ENCODE assay signal across 8 cellular contexts in genomic region chr5:31639488-31640011, GRCh38. TPM values are rescaled to one million over a fixed set of nuclear protein-coding genes. Genes with fewer than 3 reads are reported as not detected.
DNase-seq lines count a peak whose midpoint lies in the region; ATAC-seq lines count a peak whose summit lies in the region.

No MANE protein-coding gene starts in this region.

- H3K4me3 ChIP-seq in iPS-15b (ENCODE audit: low read depth, low read length) (peak overlapping the region; percentile 74), subcutaneous abdominal adipose tissue (ENCODE audit: low read depth in 1 of 5, low read length in 5 of 5) (peak overlapping the region; percentile 53 to 76 (median 72))

- H3K27me3 Mint-ChIP-seq in activated T-cell treated with anti-CD3 and anti-CD28 coated beads, Interleukin-2, amount 50 U/mL, for 4 hours (ENCODE audit: low read depth), result peaks cover 25% of the 10 kb centered on the region

- no peak overlapping the region for H3K9ac ChIP-seq in iPS-15b (ENCODE audit: low read depth, low read length)
- H3K9ac ChIP-seq in subcutaneous abdominal adipose tissue (ENCODE audit: low read length in 5 of 5), result peak overlapping the region in 1 of 5 donors; percentile 30

- H3K27ac ChIP-seq in subcutaneous abdominal adipose tissue (ENCODE audit: low read depth, low read length), result no peak overlapping the region

- ATAC-seq in activated T-cell treated with anti-CD3 and anti-CD28 coated beads, Interleukin-2, amount 50 U/mL, for 4 hours, result peak; percentile 5 to 11
- no peak for ATAC-seq in HG03108 (IDR thresholded peaks at IDR 0.05; ENCODE audit: unreplicated experiment)
- ATAC-seq in HG02763 (IDR thresholded peaks at IDR 0.05; ENCODE audit: unreplicated experiment), result no peak

- peaks cover 9% of the 10 kb centered on the region for H3K4me1 ChIP-seq in iPS-15b (ENCODE audit: control insufficient read depth, insufficient read depth, low read length)
- peaks cover 2 to 17% (median 11%) of the 10 kb centered on the region in 5 donors for H3K4me1 ChIP-seq in subcutaneous abdominal adipose tissue (ENCODE audit: control insufficient read depth in 5 of 5, insufficient read depth in 5 of 5, low read length in 5 of 5)

- H3K9me3 Mint-ChIP-seq in activated T-cell treated with anti-CD3 and anti-CD28 coated beads, Interleukin-2, amount 50 U/mL, for 4 hours, result no peaks in the 10 kb centered on the region

- H3K9me3 ChIP-seq in iPS-15b (ENCODE audit: control insufficient read depth, insufficient read depth, low read length), result no peaks in the 10 kb centered on the region
- no peaks in the 10 kb centered on the region for H3K9me3 ChIP-seq in subcutaneous abdominal adipose tissue (ENCODE audit: control insufficient read depth in 5 of 5, low read length in 5 of 5)

- peaks cover 11% of the 10 kb centered on the region for H3K4me1 Mint-ChIP-seq in activated T-cell treated with anti-CD3 and anti-CD28 coated beads, Interleukin-2, amount 50 U/mL, for 4 hours (ENCODE audit: low read depth)

- DNase-seq in activated T-cell treated with anti-CD3 and anti-CD28 coated beads, Interleukin-2, amount 50 U/mL, for 4 hours, result peak; percentile 6
- DNase-seq in activated T-cell treated with anti-CD3 and anti-CD28 coated beads, Interleukin-2, amount 50 U/mL, for 1 hour, result no peak
- peak; percentile 20 for DNase-seq in activated CD8-positive, alpha-beta memory T cell treated with anti-CD3 and anti-CD28 coated beads, Interleukin-2, amount 50 U/mL, for 4 hours
- DNase-seq in H4 (ENCODE audit: low spot score), result no peak

- H3K4me3 Mint-ChIP-seq in activated T-cell treated with anti-CD3 and anti-CD28 coated beads, Interleukin-2, amount 50 U/mL, for 4 hours, result peak overlapping the region; percentile 68

- H3K36me3 ChIP-seq in iPS-15b (ENCODE audit: control insufficient read depth, insufficient read depth, low read length), result no peaks in the 10 kb centered on the region
- H3K36me3 ChIP-seq in subcutaneous abdominal adipose tissue (ENCODE audit: control insufficient read depth in 5 of 5, insufficient read depth in 5 of 5, low read length in 5 of 5), result no peaks in the 10 kb centered on the region

- H3K36me3 Mint-ChIP-seq in activated T-cell treated with anti-CD3 and anti-CD28 coated beads, Interleukin-2, amount 50 U/mL, for 4 hours (ENCODE audit: insufficient read depth), result no peaks in the 10 kb centered on the region

- H3K27me3 ChIP-seq in iPS-15b (ENCODE audit: control insufficient read depth, insufficient read depth, low read length) (peaks cover 18% of the 10 kb centered on the region), subcutaneous abdominal adipose tissue (ENCODE audit: control insufficient read depth in 5 of 5, insufficient read depth in 4 of 5, low read length in 5 of 5) (peaks cover 0 to 8% (median 0%) of the 10 kb centered on the region in 5 donors)

RNA-seq across cellular contexts. Expression of gene PDZD2, which starts 0.6 kb away (rescaled TPM):
- under 1 TPM; 0.03 to 0.24 (median 0.05) TPM for total RNA-seq in activated T-cell treated with anti-CD3 and anti-CD28 coated beads, Interleukin-2, amount 50 U/mL, for 4 hours
- total RNA-seq in H4 (2014; rRNA removed; shearing (Covaris generic)), result 1.2 TPM in 2 replicates

Comparison
In these comparisons a context has a peak if more than half of its experiments do, and no peak if none do; other contexts are left out.
1. DNase-seq: peak in activated T-cell treated with anti-CD3 and anti-CD28 coated beads, Interleukin-2, amount 50 U/mL, for 4 hours (single experiment) and activated CD8-positive, alpha-beta memory T cell treated with anti-CD3 and anti-CD28 coated beads, Interleukin-2, amount 50 U/mL, for 4 hours (single experiment); none in activated T-cell treated with anti-CD3 and anti-CD28 coated beads, Interleukin-2, amount 50 U/mL, for 1 hour (single experiment) and H4 (single experiment).
2. ATAC-seq: peak in activated T-cell treated with anti-CD3 and anti-CD28 coated beads, Interleukin-2, amount 50 U/mL, for 4 hours (2 of 2); none in HG03108 (single experiment) and HG02763 (single experiment).